16 cellular contexts compared by ENCODE assay signal in the genomic region with DNA sequence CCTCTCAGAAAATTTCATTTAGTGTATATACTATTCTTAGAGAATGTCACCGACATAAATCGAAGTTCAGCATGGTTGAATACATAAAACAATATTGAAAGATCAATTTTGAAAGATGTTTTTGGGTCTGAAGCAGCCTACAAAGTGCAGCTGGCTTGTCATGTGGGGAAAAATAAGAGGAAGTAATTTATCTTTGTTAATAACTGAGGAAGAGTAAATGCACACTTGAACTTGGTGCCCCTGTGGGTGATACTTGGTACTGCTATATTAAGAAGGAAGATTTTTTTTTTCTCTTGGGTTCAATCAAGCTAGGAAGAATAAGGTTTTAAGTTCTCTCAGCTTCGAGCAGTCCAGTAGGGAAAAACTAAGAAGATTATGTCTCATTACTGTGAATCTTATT.
DNase-seq lines count a peak whose midpoint lies in the region; ATAC-seq and TF ChIP-seq lines count a peak whose summit lies in the region.
"Had no signal": no experiment of that assay in that cellular context is flagged by ENCODE, and none has a peak within 500 bp of the region (broad histone marks: within the 10 kb centered on the region; RNA-seq: fewer than 3 reads in every experiment).

No MANE protein-coding gene starts in this region.

- no peaks in the 10 kb centered on the region for H3K36me3 Mint-ChIP-seq in neural crest cell (ENCODE audit: low read depth)

- H3K4me1 Mint-ChIP-seq in neural crest cell = no peaks in the 10 kb centered on the region
- H3K4me1 Mint-ChIP-seq: activated T-helper 17 cell treated with anti-CD3 and anti-CD28 coated beads, Interleukin-2, amount 50 U/mL, for 72 hours had no signal

- no peak for ATAC-seq in GM18858 (IDR thresholded peaks at IDR 0.05; ENCODE audit: unreplicated experiment)
- ATAC-seq: activated T-helper 17 cell treated with anti-CD3 and anti-CD28 coated beads, Interleukin-2, amount 50 U/mL, for 72 hours had no signal

- no peak overlapping the region for H3K4me3 ChIP-seq in brain microvascular endothelial cell (ENCODE audit: low read depth, low read length)
- H3K4me3 ChIP-seq: lung had no signal

- no peak overlapping the region for H3K27ac ChIP-seq in brain microvascular endothelial cell
- H3K27ac ChIP-seq: HL-60 had no signal

- no peaks in the 10 kb centered on the region for H3K27me3 ChIP-seq in brain microvascular endothelial cell (replicated peaks)

- DNase-seq in DMS53 (lab: John Stamatoyannopoulos, UW) (peak; percentile 44), DMS53 treated with DMSO at 0.1 percent for 48 hours (lab: John Stamatoyannopoulos, UW; ENCODE audit: unreplicated experiment) (no peak), brain microvascular endothelial cell (no peak), neural crest cell (ENCODE audit: low read depth, low spot score) (no peak), amygdala (lab: John Stamatoyannopoulos, UW) (no peak), COR-L47 (lab: John Stamatoyannopoulos, UW) (no peak)
- DNase-seq: activated CD4-positive, alpha-beta T cell treated with anti-CD3 and anti-CD28 coated beads for 1 hour; hypothalamus; nucleus accumbens; SIG-M5; stimulated activated CD4-positive, alpha-beta T cell treated with anti-CD3 and anti-CD28 coated beads, Interleukin-12 subunit alpha, Interleukin-12 subunit beta, amount 100 ng/mL, for 4 hours had no signal

- TF ChIP-seq CTCF in LNCAP (IDR thresholded peaks at IDR 0.05) = peak; percentile 14; the same call in 1 of the 2 replicates
- TF ChIP-seq CTCF in brain microvascular endothelial cell (IDR thresholded peaks at IDR 0.05; ENCODE audit: low read depth, low read length, missing control alignments) = peak; percentile 41
- peak; percentile 60 for TF ChIP-seq CTCF in neural crest cell (conservative IDR thresholded peaks at IDR 0.05)

- peaks cover 4% of the 10 kb centered on the region for H3K9me3 Mint-ChIP-seq in neural crest cell

- H3K27ac Mint-ChIP-seq in neural crest cell (ENCODE audit: unreplicated experiment) = no peak overlapping the region
- H3K27ac Mint-ChIP-seq: activated T-helper 17 cell treated with anti-CD3 and anti-CD28 coated beads, Interleukin-2, amount 50 U/mL, for 72 hours had no signal

- no peaks in the 10 kb centered on the region for H3K36me3 ChIP-seq in brain microvascular endothelial cell (replicated peaks)

- no peaks in the 10 kb centered on the region for H3K27me3 Mint-ChIP-seq in neural crest cell (ENCODE audit: low read depth)
- H3K27me3 Mint-ChIP-seq: activated T-helper 17 cell treated with anti-CD3 and anti-CD28 coated beads, Interleukin-2, amount 50 U/mL, for 72 hours had no signal

- no peak overlapping the region for H3K4me3 Mint-ChIP-seq in neural crest cell
- H3K4me3 Mint-ChIP-seq: activated T-helper 17 cell treated with anti-CD3 and anti-CD28 coated beads, Interleukin-2, amount 50 U/mL, for 72 hours had no signal

- in situ Hi-C loops in brain microvascular endothelial cell (cut with HindIII; ENCODE audit: low pct_ligation_motif_present, low sequenced_read_pairs) = no loop called here
